Comparison of ENCODE assay signal across 8 cellular contexts in genomic region chr4:140238353-140239041, GRCh38.
DNase-seq lines count a peak whose midpoint lies in the region; ATAC-seq, FAIRE-seq and TF ChIP-seq lines count a peak whose summit lies in the region.

No MANE protein-coding gene starts in this region.

- 31 to 43% (median 39%) methylated on average over 9 to 13 of the region's 13 CpGs for WGBS in adrenal gland, 4 donors
- WGBS in heart left ventricle, 4 donors: 36 to 55% (median 39%) methylated on average over 13 of the region's 13 CpGs

- H3K9me3 ChIP-seq in adrenal gland (replicated peaks in 1 of 3): no peaks in the 10 kb centered on the region
- H3K9me3 ChIP-seq in heart left ventricle: no peaks in the 10 kb centered on the region

- H3K4me1 ChIP-seq in adrenal gland (replicated peaks in 1 of 2) (peaks cover 6 to 30% of the 10 kb centered on the region in 2 donors), heart left ventricle (peaks cover 0 to 47% (median 27%) of the 10 kb centered on the region in 12 donors)

- no peak for FAIRE-seq in HTR-8/SVneo (lab: Jason Lieb, UNC)

- TF ChIP-seq POLR2A in adrenal gland (IDR thresholded peaks at IDR 0.05) (peak in 1 of 2 donors; percentile 24), heart left ventricle (IDR thresholded peaks at IDR 0.05) (no peak)

- intact Hi-C loops in adrenal gland (cut with DNase I): no loop called here
- intact Hi-C loops in heart left ventricle (cut with DNase I): loop anchor here in 7 of 10 donors (5.0 kb wide), 3 partner anchors 81 to 141 kb away; partner anchors contain the start of gene MAML3 (in 5 of the 7)
- intact Hi-C loops in sciatic nerve (cut with DNase I): no loop called here

- H3K27me3 ChIP-seq in adrenal gland (no peaks in the 10 kb centered on the region), heart left ventricle (no peaks in the 10 kb centered on the region)

- TF ChIP-seq CTCF in adrenal gland (IDR thresholded peaks at IDR 0.05) (no peak), heart left ventricle (IDR thresholded peaks at IDR 0.05) (no peak)

- H3K27ac ChIP-seq in adrenal gland: peak overlapping the region in 4 of 5 donors; percentile 53 to 80 (median 70)
- H3K27ac ChIP-seq in heart left ventricle: peak overlapping the region; percentile 6 to 92 (median 86)

- no peak overlapping the region for H3K4me3 ChIP-seq in adrenal gland
- H3K4me3 ChIP-seq in heart left ventricle: peak overlapping the region in 8 of 12 donors; percentile 18 to 37 (median 30)

- ATAC-seq in heart left ventricle (peak; percentile 89 to 95 (median 94)), sciatic nerve (peak; percentile 94), HG02759 (IDR thresholded peaks at IDR 0.05; ENCODE audit: unreplicated experiment) (no peak)
- no peak for ATAC-seq in activated CD4-positive, CD25-positive, alpha-beta regulatory T cell treated with anti-CD3 and anti-CD28 coated beads, Interleukin-2, amount 50 U/mL, for 24 hours

- H3K36me3 ChIP-seq in adrenal gland (replicated peaks in 1 of 2): no peaks in the 10 kb centered on the region
- H3K36me3 ChIP-seq in heart left ventricle: no peaks in the 10 kb centered on the region

- DNase-seq in DMS53 (lab: John Stamatoyannopoulos, UW) (peak; percentile 91), NCI-H2081 treated with DMSO at 0.1 percent for 48 hours (lab: John Stamatoyannopoulos, UW) (peak; percentile 71), adrenal gland (peak; percentile 69 to 96 (median 90)), heart left ventricle (peak; percentile 86 to 97 (median 91)), sciatic nerve (ENCODE audit: low spot score) (peak; percentile 94), HTR-8/SVneo (ENCODE audit: insufficient read length, low spot score) (no peak)

Comparison
In these comparisons a context has a peak if more than half of its experiments do, and no peak if none do; other contexts are left out.
1. H3K4me3 ChIP-seq: peak in heart left ventricle (8 of 12); none in adrenal gland (0 of 4).
2. ATAC-seq: peak in heart left ventricle (4 of 4) and sciatic nerve (single experiment); none in activated CD4-positive, CD25-positive, alpha-beta regulatory T cell treated with anti-CD3 and anti-CD28 coated beads, Interleukin-2, amount 50 U/mL, for 24 hours (0 of 2) and HG02759 (single experiment).
3. intact Hi-C loops: an anchor here in heart left ventricle (5.0 kb wide); none called in adrenal gland and sciatic nerve.